In the genomic region with DNA sequence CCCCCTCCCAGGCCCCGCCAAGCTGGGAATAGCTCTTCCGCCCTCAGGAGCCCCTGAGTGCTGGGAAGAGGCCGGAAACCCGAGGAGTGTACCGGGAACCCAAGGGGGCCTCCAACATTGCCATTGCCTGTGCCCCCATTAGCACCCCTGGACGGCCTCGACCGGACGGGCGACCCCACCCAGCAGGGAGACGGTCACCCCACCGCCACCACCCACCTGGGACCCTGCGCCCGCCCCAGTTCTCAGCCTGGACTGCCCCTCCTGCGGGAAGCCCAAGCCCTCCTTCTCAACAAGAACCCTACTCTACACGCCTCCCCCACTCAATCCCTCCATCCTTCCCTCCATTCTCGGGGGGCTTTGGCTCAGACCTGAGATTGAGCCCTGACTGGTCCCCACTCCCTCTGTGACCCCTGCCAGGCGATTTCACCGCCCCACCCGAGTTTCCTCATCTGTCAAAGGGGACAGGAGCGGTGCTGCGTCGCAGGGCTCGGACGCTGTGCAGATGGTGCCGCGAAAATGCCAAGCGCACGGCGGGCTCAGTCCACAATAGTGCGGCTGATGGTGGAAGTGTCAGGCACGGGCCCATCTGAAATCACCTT, we compare ENCODE assay signal across 9 cellular contexts. TPM values are rescaled to one million over a fixed set of nuclear protein-coding genes. Genes with fewer than 3 reads are reported as not detected.
DNase-seq lines count a peak whose midpoint lies in the region; ATAC-seq and TF ChIP-seq lines count a peak whose summit lies in the region.
"Had no signal": no experiment of that assay in that cellular context is flagged by ENCODE, and none has a peak within 500 bp of the region (broad histone marks: within the 10 kb centered on the region; RNA-seq: fewer than 3 reads in every experiment).

No MANE protein-coding gene starts in this region.

- H3K4me3 Mint-ChIP-seq in activated T-helper 17 cell treated with anti-CD3 and anti-CD28 coated beads, Interleukin-2, amount 50 U/mL, for 72 hours: peak overlapping the region; percentile 95

- intact Hi-C loops in stomach (cut with DNase I; ENCODE audit: low total_unique reads): no loop called here

- no peak for TF ChIP-seq EP300 in stomach (IDR thresholded peaks at IDR 0.05)

- ATAC-seq in activated T-helper 17 cell treated with anti-CD3 and anti-CD28 coated beads, Interleukin-2, amount 50 U/mL, for 72 hours (replicated peaks): no peak
- ATAC-seq in GM19035 (IDR thresholded peaks at IDR 0.05; ENCODE audit: unreplicated experiment): no peak

- TF ChIP-seq CTCF in stomach (IDR thresholded peaks at IDR 0.05): no peak

- no peaks in the 10 kb centered on the region for H3K27me3 ChIP-seq in stomach

- no peaks in the 10 kb centered on the region for H3K36me3 ChIP-seq in stomach

- H3K27ac ChIP-seq in stomach: peak overlapping the region; percentile 86 to 95 (median 91)

- no peaks in the 10 kb centered on the region for H3K9me3 Mint-ChIP-seq in activated T-helper 17 cell treated with anti-CD3 and anti-CD28 coated beads, Interleukin-2, amount 50 U/mL, for 72 hours

- H3K4me3 ChIP-seq in iPS-18c (ENCODE audit: insufficient read depth, low read depth, low read length): peak overlapping the region; percentile 69
- peak overlapping the region; percentile 61 to 76 (median 70) for H3K4me3 ChIP-seq in stomach

- DNase-seq in NCI-H1092 treated with DMSO at 0.1 percent for 48 hours (lab: John Stamatoyannopoulos, UW): peak; percentile 61
- DNase-seq in NCI-H1092 (lab: John Stamatoyannopoulos, UW): no peak
- no peak for DNase-seq in stomach
- DNase-seq in hepatic stellate cell (ENCODE audit: low spot score): no peak
- DNase-seq in NCI-H187 treated with DMSO at 0.1 percent for 48 hours (lab: John Stamatoyannopoulos, UW): no peak

- H3K4me1 Mint-ChIP-seq in activated T-helper 17 cell treated with anti-CD3 and anti-CD28 coated beads, Interleukin-2, amount 50 U/mL, for 72 hours: peaks cover 34% of the 10 kb centered on the region

- peak overlapping the region; percentile 94 for H3K27ac Mint-ChIP-seq in activated T-helper 17 cell treated with anti-CD3 and anti-CD28 coated beads, Interleukin-2, amount 50 U/mL, for 72 hours

- no peaks in the 10 kb centered on the region for H3K27me3 Mint-ChIP-seq in activated T-helper 17 cell treated with anti-CD3 and anti-CD28 coated beads, Interleukin-2, amount 50 U/mL, for 72 hours

- WGBS in stomach, 5 donors: 4 to 16% (median 9%) methylated on average over 18 to 32 of the region's 32 CpGs

- H3K4me1 ChIP-seq in stomach: peaks cover 52 to 90% (median 77%) of the 10 kb centered on the region in 4 donors

- H3K9me3 ChIP-seq in iPS-18c (ENCODE audit: control insufficient read depth, insufficient read depth, low read length) (no peaks in the 10 kb centered on the region), stomach (no peaks in the 10 kb centered on the region)

- TF ChIP-seq POLR2A in stomach (IDR thresholded peaks at IDR 0.05): no peak

- H3K36me3 Mint-ChIP-seq in activated T-helper 17 cell treated with anti-CD3 and anti-CD28 coated beads, Interleukin-2, amount 50 U/mL, for 72 hours (ENCODE audit: low read depth): peaks cover 26% of the 10 kb centered on the region

RNA-seq across cellular contexts. Expression of a gene that starts 1.8 kb away (rescaled TPM):
- 100 to 1,000 TPM in 1 of 2 donors, 10 to 100 TPM in 1; 98.6 to 115 TPM for total RNA-seq in activated T-helper 17 cell treated with anti-CD3 and anti-CD28 coated beads, Interleukin-2, amount 50 U/mL, for 72 hours
- 10 to 100 TPM in 4 of 5 donors, 1 to 10 TPM in 1; 2.0 to 78.6 (median 36.4) TPM for total RNA-seq in stomach
- polyA plus RNA-seq in stomach: 100 to 1,000 TPM in 2 of 3 donors, 10 to 100 TPM in 1; 95.5 to 190 (median 149) TPM

RNA-seq across cellular contexts. Expression of a gene that starts 15.2 kb away (rescaled TPM):
- total RNA-seq in activated T-helper 17 cell treated with anti-CD3 and anti-CD28 coated beads, Interleukin-2, amount 50 U/mL, for 72 hours: not detected
- total RNA-seq in stomach: not detected
- polyA plus RNA-seq in stomach: not detected
- total RNA-seq: RPMI7951 had no signal
